In the genomic region with DNA sequence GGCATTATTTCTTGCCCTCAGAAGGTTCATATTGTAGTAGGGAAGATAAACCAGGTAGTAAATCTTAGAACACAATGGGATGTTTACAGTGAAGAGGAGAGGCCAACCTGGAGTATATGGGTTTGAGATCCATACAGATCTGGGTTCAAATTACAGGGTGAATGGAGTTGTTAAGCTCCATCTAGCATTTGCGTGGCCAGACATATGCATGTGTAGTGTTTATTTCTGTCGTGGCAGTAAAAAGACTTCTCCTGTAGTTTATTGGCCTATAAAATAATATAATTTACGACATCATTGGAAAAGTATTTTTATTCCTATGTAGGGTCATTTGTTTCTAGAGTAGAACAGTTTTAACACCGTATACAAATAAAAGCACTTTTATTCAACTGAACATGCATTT, we compare ENCODE assay signal across 21 cellular contexts. TPM values are rescaled to one million over a fixed set of nuclear protein-coding genes. Genes with fewer than 3 reads are reported as not detected.
DNase-seq lines count a peak whose midpoint lies in the region; ATAC-seq and TF ChIP-seq lines count a peak whose summit lies in the region.
"Had no signal": no experiment of that assay in that cellular context is flagged by ENCODE, and none has a peak within 500 bp of the region (broad histone marks: within the 10 kb centered on the region; RNA-seq: fewer than 3 reads in every experiment).

No MANE protein-coding gene starts in this region.

- no peak overlapping the region for H3K4me3 Mint-ChIP-seq in natural killer cell
- H3K4me3 Mint-ChIP-seq in natural killer cell treated with Interleukin-12 subunit alpha and Interleukin-12 subunit beta and Interleukin-15 and Interleukin-18, amount 100 ng/mL, for 72 hours = no peak overlapping the region
- H3K4me3 Mint-ChIP-seq: neural progenitor cell had no signal

- DNase-seq in natural killer cell (no peak), caudate nucleus (lab: John Stamatoyannopoulos, UW) (no peak), SHP77 (lab: John Stamatoyannopoulos, UW) (no peak), heart left ventricle (no peak), SIG-M5 (lab: John Stamatoyannopoulos, UW) (no peak), lower leg skin (ENCODE audit: low spot score in 2 of 2) (no peak)
- no peak for DNase-seq in natural killer cell treated with Interleukin-12 subunit alpha and Interleukin-12 subunit beta and Interleukin-15 and Interleukin-18, amount 100 ng/mL, for 72 hours (ENCODE audit: low spot score)
- DNase-seq: activated CD4-positive, alpha-beta T cell treated with anti-CD3 and anti-CD28 coated beads for 4 hours; activated CD8-positive, alpha-beta memory T cell treated with anti-CD3 and anti-CD28 coated beads, Interleukin-2, amount 50 U/mL, for 4 hours; activated gamma-delta T cell; aorta; cortex of kidney; DMS79; NCI-H1436 treated with DMSO at 0.1 percent for 48 hours; NCI-H524; stimulated activated naive CD4-positive, alpha-beta T cell; upper lobe of right lung had no signal

- H3K9me3 Mint-ChIP-seq in natural killer cell = no peaks in the 10 kb centered on the region
- H3K9me3 Mint-ChIP-seq in natural killer cell treated with Interleukin-12 subunit alpha and Interleukin-12 subunit beta and Interleukin-15 and Interleukin-18, amount 100 ng/mL, for 72 hours = no peaks in the 10 kb centered on the region
- H3K9me3 Mint-ChIP-seq: neural progenitor cell had no signal

- H3K36me3 ChIP-seq in muscle layer of duodenum (ENCODE audit: control insufficient read depth in 1 of 2, insufficient read depth in 2 of 2, low read length in 2 of 2) (no peaks in the 10 kb centered on the region), heart left ventricle (no peaks in the 10 kb centered on the region)
- H3K36me3 ChIP-seq: neural progenitor cell, upper lobe of right lung had no signal

- H3K27ac Mint-ChIP-seq in natural killer cell = peak overlapping the region; percentile 12 to 34
- no peak overlapping the region for H3K27ac Mint-ChIP-seq in natural killer cell treated with Interleukin-12 subunit alpha and Interleukin-12 subunit beta and Interleukin-15 and Interleukin-18, amount 100 ng/mL, for 72 hours
- H3K27ac Mint-ChIP-seq: neural progenitor cell had no signal

- no peak overlapping the region for H3K4me3 ChIP-seq in muscle layer of duodenum (ENCODE audit: low read depth in 1 of 2, low read length in 2 of 2)
- H3K4me3 ChIP-seq in heart left ventricle = no peak overlapping the region
- no peak overlapping the region for H3K4me3 ChIP-seq in lower leg skin (ENCODE audit: low read depth, poor library complexity, severe bottlenecking)
- H3K4me3 ChIP-seq: A549, lung, neural progenitor cell, upper lobe of right lung had no signal

- no peaks in the 10 kb centered on the region for H3K27me3 Mint-ChIP-seq in natural killer cell (ENCODE audit: low read depth in 2 of 2)
- H3K27me3 Mint-ChIP-seq in natural killer cell treated with Interleukin-12 subunit alpha and Interleukin-12 subunit beta and Interleukin-15 and Interleukin-18, amount 100 ng/mL, for 72 hours = no peaks in the 10 kb centered on the region

- H3K4me1 ChIP-seq in muscle layer of duodenum (ENCODE audit: control insufficient read depth in 1 of 2, insufficient read depth in 2 of 2, low read length in 2 of 2) (peaks cover 4 to 23% of the 10 kb centered on the region in 2 donors), heart left ventricle (peaks cover 0 to 44% (median 30%) of the 10 kb centered on the region in 12 donors)

- intact Hi-C loops in natural killer cell (cut with micrococcal nuclease) (no loop called here), heart left ventricle (cut with DNase I) (no loop called here), lower leg skin (cut with DNase I; ENCODE audit: low total_unique reads) (no loop called here)

- ATAC-seq in natural killer cell = no peak
- no peak for ATAC-seq in natural killer cell treated with Interleukin-12 subunit alpha and Interleukin-12 subunit beta and Interleukin-15 and Interleukin-18, amount 100 ng/mL, for 72 hours
- no peak for ATAC-seq in heart left ventricle
- ATAC-seq: A549, upper lobe of right lung had no signal

- TF ChIP-seq POLR2A in heart left ventricle (IDR thresholded peaks at IDR 0.05) (no peak), lower leg skin (IDR thresholded peaks at IDR 0.05) (no peak)

- TF ChIP-seq CTCF in natural killer cell (IDR thresholded peaks at IDR 0.05) (no peak), heart left ventricle (IDR thresholded peaks at IDR 0.05) (no peak), lower leg skin (IDR thresholded peaks at IDR 0.05) (no peak)

- no peaks in the 10 kb centered on the region for H3K9me3 ChIP-seq in muscle layer of duodenum (ENCODE audit: control insufficient read depth in 1 of 2, low read length in 2 of 2)
- H3K9me3 ChIP-seq in heart left ventricle = no peaks in the 10 kb centered on the region
- H3K9me3 ChIP-seq: A549, upper lobe of right lung had no signal

- no peaks in the 10 kb centered on the region for H3K27me3 ChIP-seq in muscle layer of duodenum (ENCODE audit: low read depth, low read length)
- no peaks in the 10 kb centered on the region for H3K27me3 ChIP-seq in heart left ventricle
- H3K27me3 ChIP-seq: neural progenitor cell, upper lobe of right lung had no signal

- 90 to 94% (median 93%) methylated on average over 4 of the region's 4 CpGs for WGBS in heart left ventricle, 4 donors
- 79 to 83% methylated on average over 4 of the region's 4 CpGs for WGBS in lower leg skin, 2 donors

- H3K27ac ChIP-seq in caudate nucleus (ENCODE audit: low read depth, low read length) (peak overlapping the region; percentile 90), muscle layer of duodenum (ENCODE audit: low read length) (peak overlapping the region; percentile 54), heart left ventricle (peak overlapping the region in 3 of 12 donors; percentile 20 to 76 (median 35))
- H3K27ac ChIP-seq: A549, neural progenitor cell, upper lobe of right lung had no signal

- H3K36me3 Mint-ChIP-seq in natural killer cell = no peaks in the 10 kb centered on the region
- no peaks in the 10 kb centered on the region for H3K36me3 Mint-ChIP-seq in natural killer cell treated with Interleukin-12 subunit alpha and Interleukin-12 subunit beta and Interleukin-15 and Interleukin-18, amount 100 ng/mL, for 72 hours

- H3K4me1 Mint-ChIP-seq in natural killer cell = peaks cover 59 to 62% of the 10 kb centered on the region in 2 donors
- H3K4me1 Mint-ChIP-seq in natural killer cell treated with Interleukin-12 subunit alpha and Interleukin-12 subunit beta and Interleukin-15 and Interleukin-18, amount 100 ng/mL, for 72 hours (ENCODE audit: low read depth in 2 of 2) = peaks cover 49 to 51% of the 10 kb centered on the region in 2 donors

RNA-seq across cellular contexts. Expression of a gene that starts 25.2 kb away (rescaled TPM):
- 10 to 100 TPM; 75.2 to 89.5 (median 88.3) TPM for total RNA-seq in natural killer cell
- total RNA-seq in natural killer cell treated with Interleukin-12 subunit alpha and Interleukin-12 subunit beta and Interleukin-15 and Interleukin-18, amount 100 ng/mL, for 72 hours = 10 to 100 TPM; 16.5 to 30.4 TPM
- 100 to 1,000 TPM in 5 of 9 donors, 10 to 100 TPM in 4; 84.5 to 134 (median 100) TPM for total RNA-seq in heart left ventricle
- polyA plus RNA-seq in heart left ventricle = 10 to 100 TPM in 1 of 2 donors, 1 to 10 TPM in 1; 9.6 to 16.2 TPM
- 100 to 1,000 TPM; 141 to 198 (median 148) TPM for total RNA-seq in lower leg skin

Comparison
In these comparisons a context has a peak if more than half of its experiments do, and no peak if none do; other contexts are left out.
1. H3K27ac Mint-ChIP-seq: peak in natural killer cell (2 of 2); none in natural killer cell treated with Interleukin-12 subunit alpha and Interleukin-12 subunit beta and Interleukin-15 and Interleukin-18, amount 100 ng/mL, for 72 hours (0 of 2).